In genomic region chr20:56391596-56392281, GRCh38 we compare ENCODE assay signal across 8 cellular contexts. TPM values are rescaled to one million over a fixed set of nuclear protein-coding genes. Genes with fewer than 3 reads are reported as not detected.
DNase-seq lines count a peak whose midpoint lies in the region; ATAC-seq lines count a peak whose summit lies in the region.

Gene AURKA, minus strand, starts transcription at chr20:56392215. Its CDS starts 4,018 bp downstream, at chr20:56388197.

- peak within 1 kb of the TSS; percentile 95 to 98 for H3K9ac ChIP-seq in stomach smooth muscle (ENCODE audit: low read length in 2 of 2)

- intact Hi-C loops in CD4-positive, alpha-beta memory T cell (cut with micrococcal nuclease) = loop anchor here (1.0 to 10.0 kb wide), 7 partner anchors 9 to 1997 kb away; partner anchors contain the start of genes CASS4, FAM210B, RTF2 and VAPB

- no peaks in the 10 kb centered on the region for H3K9me3 ChIP-seq in CD4-positive, alpha-beta memory T cell (ENCODE audit: control insufficient read depth in 1 of 2, low read length in 2 of 2)
- no peaks in the 10 kb centered on the region for H3K9me3 ChIP-seq in stomach smooth muscle (ENCODE audit: control insufficient read depth in 2 of 2, low read length in 2 of 2)

- H3K27me3 Mint-ChIP-seq in CD4-positive, alpha-beta memory T cell = no peaks in the 10 kb centered on the region
- no peaks in the 10 kb centered on the region for H3K27me3 Mint-ChIP-seq in activated naive CD8-positive, alpha-beta T cell treated with anti-CD3 and anti-CD28 coated beads, Interleukin-2, amount 10 ng/mL, durations not matched to agents 7 days and 5 days

- H3K36me3 Mint-ChIP-seq in CD4-positive, alpha-beta memory T cell = peaks cover 15 to 23% of the 10 kb centered on the region in 2 donors
- H3K36me3 Mint-ChIP-seq in activated naive CD8-positive, alpha-beta T cell treated with anti-CD3 and anti-CD28 coated beads, Interleukin-2, amount 10 ng/mL, durations not matched to agents 7 days and 5 days = peaks cover 46% of the 10 kb centered on the region

- peaks cover 34% of the 10 kb centered on the region for H3K4me1 ChIP-seq in CD4-positive, alpha-beta memory T cell (ENCODE audit: insufficient read depth, low read length)
- H3K4me1 ChIP-seq in stomach smooth muscle (ENCODE audit: control insufficient read depth, insufficient read depth, low read length) = peaks cover 15% of the 10 kb centered on the region

- no peak within 1 kb of the TSS for H3K4me3 Mint-ChIP-seq in CD4-positive, alpha-beta memory T cell
- H3K4me3 Mint-ChIP-seq in activated naive CD8-positive, alpha-beta T cell treated with anti-CD3 and anti-CD28 coated beads, Interleukin-2, amount 10 ng/mL, durations not matched to agents 7 days and 5 days = no peak within 1 kb of the TSS

- no peaks in the 10 kb centered on the region for H3K9me3 Mint-ChIP-seq in CD4-positive, alpha-beta memory T cell
- H3K9me3 Mint-ChIP-seq in activated naive CD8-positive, alpha-beta T cell treated with anti-CD3 and anti-CD28 coated beads, Interleukin-2, amount 10 ng/mL, durations not matched to agents 7 days and 5 days = no peaks in the 10 kb centered on the region

- H3K27ac Mint-ChIP-seq in CD4-positive, alpha-beta memory T cell = peak within 1 kb of the TSS in 2 of 7 donors; percentile 62 to 96
- no peak within 1 kb of the TSS for H3K27ac Mint-ChIP-seq in activated naive CD8-positive, alpha-beta T cell treated with anti-CD3 and anti-CD28 coated beads, Interleukin-2, amount 10 ng/mL, durations not matched to agents 7 days and 5 days

- peaks cover 16% of the 10 kb centered on the region for H3K36me3 ChIP-seq in CD4-positive, alpha-beta memory T cell (ENCODE audit: insufficient read depth, low read length)
- H3K36me3 ChIP-seq in stomach smooth muscle (ENCODE audit: control insufficient read depth in 2 of 2, insufficient read depth in 2 of 2, low read length in 2 of 2) = peaks cover 7 to 10% of the 10 kb centered on the region in 2 donors

- peaks cover 25 to 28% (median 28%) of the 10 kb centered on the region in 4 donors for H3K4me1 Mint-ChIP-seq in CD4-positive, alpha-beta memory T cell
- H3K4me1 Mint-ChIP-seq in activated naive CD8-positive, alpha-beta T cell treated with anti-CD3 and anti-CD28 coated beads, Interleukin-2, amount 10 ng/mL, durations not matched to agents 7 days and 5 days = peaks cover 36% of the 10 kb centered on the region

- no peak for DNase-seq in CD4-positive, alpha-beta memory T cell
- DNase-seq in activated naive CD8-positive, alpha-beta T cell treated with anti-CD3 and anti-CD28 coated beads, Interleukin-2, amount 10 ng/mL, durations not matched to agents 7 days and 5 days = no peak
- no peak for DNase-seq in NOMO-1 (lab: John Stamatoyannopoulos, UW; ENCODE audit: unreplicated experiment in 2 of 2)
- DNase-seq in hippocampal formation (lab: John Stamatoyannopoulos, UW) = no peak

- POLR2A ChIA-PET in CD4-positive, alpha-beta memory T cell (lab: Charles Lee; ENCODE audit: partially characterized antibody) = interaction anchor here (0.6 to 5.9 kb wide), 22 partner anchors 8 to 1997 kb away, joined by 3 to 58 read pairs (median 5); partner anchors contain the start of genes CASS4, FAM210B, RBM38 and RTF2
- POLR2A ChIA-PET in activated naive CD8-positive, alpha-beta T cell treated with anti-CD3 and anti-CD28 coated beads, Interleukin-2, amount 10 ng/mL, durations not matched to agents 7 days and 5 days (lab: Charles Lee) = interaction anchor here (0.7 to 2.8 kb wide), 14 partner anchors 9 to 93 kb away, joined by 3 to 49 read pairs (median 5); partner anchors contain the start of genes CASS4, FAM210B and RTF2

- ATAC-seq in GM19351 (IDR thresholded peaks at IDR 0.05; ENCODE audit: unreplicated experiment) = peak; percentile 31
- peak; percentile 36 for ATAC-seq in HG03439 (IDR thresholded peaks at IDR 0.05; ENCODE audit: unreplicated experiment)
- peak; percentile 40 for ATAC-seq in activated naive CD8-positive, alpha-beta T cell treated with anti-CD3 and anti-CD28 coated beads, Interleukin-2, amount 10 ng/mL, durations not matched to agents 7 days and 5 days (ENCODE audit: low read depth)

- no peaks in the 10 kb centered on the region for H3K27me3 ChIP-seq in CD4-positive, alpha-beta memory T cell (ENCODE audit: insufficient read depth, low read length)
- no peaks in the 10 kb centered on the region for H3K27me3 ChIP-seq in stomach smooth muscle (ENCODE audit: control insufficient read depth in 1 of 2, insufficient read depth in 2 of 2, low read length in 2 of 2)

- peak within 1 kb of the TSS; percentile 100 for H3K4me3 ChIP-seq in CD4-positive, alpha-beta memory T cell (ENCODE audit: low read length in 2 of 2)
- H3K4me3 ChIP-seq in iPS-11a (ENCODE audit: low read depth, low read length) (peak within 1 kb of the TSS; percentile 97), stomach smooth muscle (ENCODE audit: low read length in 2 of 2) (peak within 1 kb of the TSS; percentile 99)

- peak within 1 kb of the TSS; percentile 91 for H3K27ac ChIP-seq in CD4-positive, alpha-beta memory T cell (ENCODE audit: low read depth, low read length)
- H3K27ac ChIP-seq in stomach smooth muscle (ENCODE audit: low read length) = peak within 1 kb of the TSS; percentile 90

- CTCF ChIA-PET in CD4-positive, alpha-beta memory T cell (lab: Charles Lee; ENCODE audit: partially characterized antibody) = interaction anchor here (0.7 to 2.2 kb wide), 3 partner anchors 33 to 122 kb away, joined by 3 to 10 read pairs (median 4); partner anchors contain the start of genes FAM210B and RTF2

RNA-seq across cellular contexts. Expression of gene AURKA, which starts in this region (rescaled TPM):
- total RNA-seq in CD4-positive, alpha-beta memory T cell = 1 to 10 TPM; 1.3 to 1.7 TPM
- polyA plus RNA-seq in CD4-positive, alpha-beta memory T cell = 1 to 10 TPM in 1 of 2 donors, under 1 TPM in 1; 0.81 to 2.8 TPM
- 10 to 100 TPM; 52.4 to 60.1 TPM for total RNA-seq in activated naive CD8-positive, alpha-beta T cell treated with anti-CD3 and anti-CD28 coated beads, Interleukin-2, amount 10 ng/mL, durations not matched to agents 7 days and 5 days

Comparison
In these comparisons a context has a peak if more than half of its experiments do, and no peak if none do; other contexts are left out.
1. RNA of gene AURKA (total RNA-seq): 52.4 to 60.1 TPM in activated naive CD8-positive, alpha-beta T cell treated with anti-CD3 and anti-CD28 coated beads, Interleukin-2, amount 10 ng/mL, durations not matched to agents 7 days and 5 days; 1.3 to 1.7 TPM in CD4-positive, alpha-beta memory T cell; every median in the first group is over 10 times any median in the second.
2. Peak in every context shown above with its lines, with median percentiles within 50 percentile points of each other: H3K4me3 ChIP-seq and ATAC-seq.